1 cellular context compared by ENCODE assay signal in genomic region chr1:236039736-236040670, GRCh38.
TF ChIP-seq lines count a peak whose summit lies in the region.

No MANE protein-coding gene starts in this region.

TF ChIP-seq in HepG2, 621 proteins besides CTCF, POLR2A, EP300 and RAD21 (continued from another document and continues in another):
- TF ChIP-seq ZFP36L1 (CRISPR knock-in tag; IDR thresholded peaks at IDR 0.05) (no peak), HMGA1 (CRISPR knock-in tag; conservative IDR thresholded peaks at IDR 0.05) (no peak), ZNF660 (CRISPR knock-in tag; IDR thresholded peaks at IDR 0.05; ENCODE audit: borderline replicate concordance, low read depth) (no peak), THAP8 (CRISPR knock-in tag; IDR thresholded peaks at IDR 0.05; ENCODE audit: borderline replicate concordance) (no peak), ZNF337 (CRISPR knock-in tag; IDR thresholded peaks at IDR 0.05; ENCODE audit: borderline replicate concordance, low read depth) (no peak), ERF (CRISPR knock-in tag; IDR thresholded peaks at IDR 0.05) (peak; percentile 68; the same call in 1 of the 2 replicates), ZBTB1 (CRISPR knock-in tag; IDR thresholded peaks at IDR 0.05; ENCODE audit: borderline replicate concordance) (no peak), ZNF296 (CRISPR knock-in tag; conservative IDR thresholded peaks at IDR 0.05) (peak; percentile 98), JUNB (CRISPR knock-in tag; IDR thresholded peaks at IDR 0.05; ENCODE audit: borderline replicate concordance) (no peak), PAX8 (CRISPR knock-in tag; IDR thresholded peaks at IDR 0.05; ENCODE audit: borderline replicate concordance) (no peak), U2AF1 (optimal IDR thresholded peaks at IDR 0.05; ENCODE audit: low read depth, low read length) (no peak), NFYB (CRISPR knock-in tag; IDR thresholded peaks at IDR 0.05) (no peak), ZBTB44 (CRISPR knock-in tag; IDR thresholded peaks at IDR 0.05) (no peak), ZNF10 (CRISPR knock-in tag; IDR thresholded peaks at IDR 0.05; ENCODE audit: borderline replicate concordance, low read depth) (no peak), ZNF350 (CRISPR knock-in tag; IDR thresholded peaks at IDR 0.05; ENCODE audit: borderline replicate concordance, low read depth) (peak; percentile 39; the same call in 1 of the 2 replicates), ZNF281 (CRISPR knock-in tag; IDR thresholded peaks at IDR 0.05; ENCODE audit: borderline replicate concordance) (no peak), ZNF124 (CRISPR knock-in tag; IDR thresholded peaks at IDR 0.05) (peak; percentile 66; the same call in 1 of the 2 replicates), SALL2 (CRISPR knock-in tag; IDR thresholded peaks at IDR 0.05) (no peak), PBX3 (CRISPR knock-in tag; IDR thresholded peaks at IDR 0.05; ENCODE audit: borderline replicate concordance) (no peak), ZNF225 (CRISPR knock-in tag; IDR thresholded peaks at IDR 0.05) (no peak), GFI1 (CRISPR knock-in tag; IDR thresholded peaks at IDR 0.05; ENCODE audit: borderline replicate concordance) (0 out of 2 replicates have a peak, but pooled peaks have one; percentile 9), ZNF550 (CRISPR knock-in tag; IDR thresholded peaks at IDR 0.05; ENCODE audit: borderline replicate concordance) (no peak), TFDP1 (CRISPR knock-in tag; IDR thresholded peaks at IDR 0.05; ENCODE audit: borderline replicate concordance) (no peak), CCAR2 (optimal IDR thresholded peaks at IDR 0.05; ENCODE audit: low read depth, low read length) (no peak), MYPOP (CRISPR knock-in tag; IDR thresholded peaks at IDR 0.05) (no peak), HOXA3 (CRISPR knock-in tag; IDR thresholded peaks at IDR 0.05) (peak; percentile 73; the same call in 1 of the 2 replicates), HIC2 (CRISPR knock-in tag; IDR thresholded peaks at IDR 0.05; ENCODE audit: low read depth) (no peak), ARNT (IDR thresholded peaks at IDR 0.05) (no peak), HNF1A (IDR thresholded peaks at IDR 0.05; ENCODE audit: low read depth) (0 out of 2 replicates have a peak, but pooled peaks have one; percentile 26), HNF1A (CRISPR knock-in tag; IDR thresholded peaks at IDR 0.05; ENCODE audit: borderline replicate concordance) (no peak), KMT2A (CRISPR knock-in tag; IDR thresholded peaks at IDR 0.05) (0 out of 2 replicates have a peak, but pooled peaks have one; percentile 48), ZNF274 (CRISPR knock-in tag; IDR thresholded peaks at IDR 0.05) (no peak), SMYD3 (CRISPR knock-in tag; IDR thresholded peaks at IDR 0.05) (no peak), HIVEP1 (CRISPR knock-in tag; IDR thresholded peaks at IDR 0.05) (no peak), DZIP1 (CRISPR knock-in tag; IDR thresholded peaks at IDR 0.05) (no peak), ZNF644 (CRISPR knock-in tag; IDR thresholded peaks at IDR 0.05; ENCODE audit: low read depth) (peak; percentile 68; the same call in 1 of the 2 replicates), MXI1 (IDR thresholded peaks at IDR 0.05; ENCODE audit: borderline replicate concordance, low read depth, low read length) (peak; percentile 79; the same call in 2 of the 3 replicates), E2F1 (CRISPR knock-in tag; IDR thresholded peaks at IDR 0.05) (no peak), SRSF9 (IDR thresholded peaks at IDR 0.05; ENCODE audit: borderline replicate concordance, insufficient read depth, low read depth, low read length, poor library complexity, severe bottlenecking) (no peak), HDAC2 (CRISPR knock-in tag; IDR thresholded peaks at IDR 0.05) (peak; percentile 89), ZBTB25 (CRISPR knock-in tag; IDR thresholded peaks at IDR 0.05) (peak; percentile 56; the same call in 1 of the 2 replicates), FOXO1 (CRISPR knock-in tag; IDR thresholded peaks at IDR 0.05) (peak; percentile 83)
